16 cellular contexts compared by ENCODE assay signal in the genomic region with DNA sequence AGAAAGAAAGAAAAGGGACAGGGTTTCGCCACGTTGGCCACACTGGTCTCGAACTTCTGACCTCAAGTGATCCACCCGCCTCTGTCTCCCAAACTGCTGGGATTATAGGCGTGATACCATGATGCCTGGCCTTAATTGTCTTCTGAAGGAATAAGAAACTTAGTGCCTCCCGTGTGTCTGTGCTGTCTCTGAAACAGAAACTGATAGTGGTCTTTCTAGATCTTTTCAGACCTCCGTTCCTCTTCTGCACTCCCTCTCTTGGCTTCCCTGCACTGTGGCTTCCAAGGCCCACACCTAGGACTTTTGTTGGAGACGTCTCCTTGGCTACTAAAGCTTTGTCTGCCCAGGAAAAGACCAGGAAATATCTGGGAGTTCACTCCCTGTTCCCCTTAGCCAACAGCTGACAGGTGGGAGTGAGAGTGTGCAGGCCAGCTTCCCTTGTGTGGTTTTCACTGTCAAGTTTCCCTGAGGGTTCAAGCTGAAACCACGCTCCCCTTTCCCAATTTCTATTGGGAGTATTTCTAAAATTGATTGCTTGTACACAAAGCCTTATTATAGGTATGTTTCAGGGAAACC. TPM values are rescaled to one million over a fixed set of nuclear protein-coding genes. Genes with fewer than 3 reads are reported as not detected.
DNase-seq lines count a peak whose midpoint lies in the region; ATAC-seq lines count a peak whose summit lies in the region.
"Had no signal": no experiment of that assay in that cellular context is flagged by ENCODE, and none has a peak within 500 bp of the region (broad histone marks: within the 10 kb centered on the region; RNA-seq: fewer than 3 reads in every experiment).

No MANE protein-coding gene starts in this region.

- no peaks in the 10 kb centered on the region for H3K36me3 ChIP-seq in SJCRH30

- no peaks in the 10 kb centered on the region for H3K27me3 Mint-ChIP-seq in activated CD8-positive, alpha-beta memory T cell treated with anti-CD3 and anti-CD28 coated beads, Interleukin-2, amount 10 ng/mL, durations not matched to agents 7 days and 5 days

- no peaks in the 10 kb centered on the region for H3K27me3 ChIP-seq in SJCRH30
- H3K27me3 ChIP-seq: dorsolateral prefrontal cortex had no signal

- H3K4me3 Mint-ChIP-seq in activated CD8-positive, alpha-beta memory T cell treated with anti-CD3 and anti-CD28 coated beads, Interleukin-2, amount 10 ng/mL, durations not matched to agents 7 days and 5 days, result no peak overlapping the region
- no peak overlapping the region for H3K4me3 Mint-ChIP-seq in stimulated activated effector memory CD8-positive, alpha-beta T cell treated with anti-CD3 and anti-CD28 coated beads, Interleukin-12 subunit alpha, Interleukin-12 subunit beta, amount 100 ng/mL, for 72 hours
- H3K4me3 Mint-ChIP-seq: T-helper 1 cell treated with Interleukin-12 subunit alpha and Interleukin-12 subunit beta and Interleukin-4 antibody, amounts not matched to agents 30 μg/mL and 1 μg/mL, for 36 hours had no signal

- no peaks in the 10 kb centered on the region for H3K36me3 Mint-ChIP-seq in activated CD8-positive, alpha-beta memory T cell treated with anti-CD3 and anti-CD28 coated beads, Interleukin-2, amount 10 ng/mL, durations not matched to agents 7 days and 5 days
- H3K36me3 Mint-ChIP-seq in stimulated activated effector memory CD8-positive, alpha-beta T cell treated with anti-CD3 and anti-CD28 coated beads, Interleukin-12 subunit alpha, Interleukin-12 subunit beta, amount 100 ng/mL, for 72 hours, result no peaks in the 10 kb centered on the region

- no peak overlapping the region for H3K27ac Mint-ChIP-seq in activated CD8-positive, alpha-beta memory T cell treated with anti-CD3 and anti-CD28 coated beads, Interleukin-2, amount 10 ng/mL, durations not matched to agents 7 days and 5 days
- H3K27ac Mint-ChIP-seq in stimulated activated effector memory CD8-positive, alpha-beta T cell treated with anti-CD3 and anti-CD28 coated beads, Interleukin-12 subunit alpha, Interleukin-12 subunit beta, amount 100 ng/mL, for 72 hours, result peak overlapping the region; percentile 60
- H3K27ac Mint-ChIP-seq: T-helper 1 cell treated with Interleukin-12 subunit alpha and Interleukin-12 subunit beta and Interleukin-4 antibody, amounts not matched to agents 30 μg/mL and 1 μg/mL, for 36 hours had no signal

- peaks cover 6% of the 10 kb centered on the region for H3K4me1 Mint-ChIP-seq in activated CD8-positive, alpha-beta memory T cell treated with anti-CD3 and anti-CD28 coated beads, Interleukin-2, amount 10 ng/mL, durations not matched to agents 7 days and 5 days
- no peaks in the 10 kb centered on the region for H3K4me1 Mint-ChIP-seq in stimulated activated effector memory CD8-positive, alpha-beta T cell treated with anti-CD3 and anti-CD28 coated beads, Interleukin-12 subunit alpha, Interleukin-12 subunit beta, amount 100 ng/mL, for 72 hours

- no peaks in the 10 kb centered on the region for H3K9me3 ChIP-seq in SJCRH30 (replicated peaks)

- no peak overlapping the region for H3K27ac ChIP-seq in SJCRH30
- H3K27ac ChIP-seq: dorsolateral prefrontal cortex had no signal

- H3K9me3 Mint-ChIP-seq in activated CD8-positive, alpha-beta memory T cell treated with anti-CD3 and anti-CD28 coated beads, Interleukin-2, amount 10 ng/mL, durations not matched to agents 7 days and 5 days (ENCODE audit: low read depth), result no peaks in the 10 kb centered on the region
- no peaks in the 10 kb centered on the region for H3K9me3 Mint-ChIP-seq in stimulated activated effector memory CD8-positive, alpha-beta T cell treated with anti-CD3 and anti-CD28 coated beads, Interleukin-12 subunit alpha, Interleukin-12 subunit beta, amount 100 ng/mL, for 72 hours
- H3K9me3 Mint-ChIP-seq: T-helper 1 cell treated with Interleukin-12 subunit alpha and Interleukin-12 subunit beta and Interleukin-4 antibody, amounts not matched to agents 30 μg/mL and 1 μg/mL, for 36 hours had no signal

- 0 out of 2 replicates have a peak, but pooled peaks cover 2% of the 10 kb centered on the region for H3K4me1 ChIP-seq in SJCRH30

- peak; percentile 71 for ATAC-seq in activated CD8-positive, alpha-beta memory T cell treated with anti-CD3 and anti-CD28 coated beads, Interleukin-2, amount 10 ng/mL, durations not matched to agents 7 days and 5 days
- ATAC-seq in HG02678 (IDR thresholded peaks at IDR 0.05; ENCODE audit: unreplicated experiment) (peak; percentile 68), GM19328 (IDR thresholded peaks at IDR 0.05; ENCODE audit: unreplicated experiment) (no peak)
- no peak for ATAC-seq in stimulated activated effector memory CD8-positive, alpha-beta T cell treated with anti-CD3 and anti-CD28 coated beads, Interleukin-12 subunit alpha, Interleukin-12 subunit beta, amount 100 ng/mL, for 72 hours

- H3K4me3 ChIP-seq in SJCRH30, result no peak overlapping the region
- H3K4me3 ChIP-seq: dorsolateral prefrontal cortex had no signal

- CTCF ChIA-PET in activated CD8-positive, alpha-beta memory T cell treated with anti-CD3 and anti-CD28 coated beads, Interleukin-2, amount 10 ng/mL, durations not matched to agents 7 days and 5 days (lab: Charles Lee), result interaction anchor here (1.0 to 5.0 kb wide), 4 partner anchors 10 to 366 kb away, joined by 3 to 75 read pairs (median 4); no protein-coding TSS in a partner anchor

- no peak for DNase-seq in activated CD8-positive, alpha-beta memory T cell treated with anti-CD3 and anti-CD28 coated beads, Interleukin-2, amount 10 ng/mL, durations not matched to agents 7 days and 5 days
- no peak for DNase-seq in activated CD8-positive, alpha-beta memory T cell treated with anti-CD3 and anti-CD28 coated beads, Interleukin-2, amount 50 U/mL, for 4 hours
- DNase-seq in SJCRH30 (peak; percentile 26 to 56), NCI-H446 (lab: John Stamatoyannopoulos, UW) (no peak)
- no peak for DNase-seq in stimulated activated effector memory CD8-positive, alpha-beta T cell treated with anti-CD3 and anti-CD28 coated beads, Interleukin-12 subunit alpha, Interleukin-12 subunit beta, amount 100 ng/mL, for 72 hours (ENCODE audit: low spot score in 2 of 2)
- no peak for DNase-seq in stimulated activated CD4-positive, alpha-beta T cell treated with anti-CD3 and anti-CD28 coated beads, Interleukin-4, amount 100 ng/mL, for 4 hours
- DNase-seq: ACHN; dorsolateral prefrontal cortex; NCI-H1417 treated with DMSO at 0.1 percent for 48 hours; posterior cingulate gyrus; stimulated activated CD4-positive, alpha-beta T cell treated with anti-CD3 and anti-CD28 coated beads, Interleukin-4, amount 100 ng/mL, for 1 hour had no signal

RNA-seq across cellular contexts. Expression of a gene that starts 10.1 kb away (rescaled TPM):
- total RNA-seq in activated CD8-positive, alpha-beta memory T cell treated with anti-CD3 and anti-CD28 coated beads, Interleukin-2, amount 10 ng/mL, durations not matched to agents 7 days and 5 days, result not detected
- not detected in 2 replicates for total RNA-seq in SJCRH30 (2014; rRNA removed; shearing (Covaris generic))
- total RNA-seq: activated CD8-positive, alpha-beta memory T cell treated with anti-CD3 and anti-CD28 coated beads for 36 hours; lower leg skin had no signal

RNA-seq across cellular contexts. Expression of a gene that starts 19.1 kb away (rescaled TPM):
- 10 to 100 TPM; 50.5 to 65.1 TPM for total RNA-seq in activated CD8-positive, alpha-beta memory T cell treated with anti-CD3 and anti-CD28 coated beads, Interleukin-2, amount 10 ng/mL, durations not matched to agents 7 days and 5 days
- 43.2 and 49.9 TPM in 2 replicates for total RNA-seq in SJCRH30 (2014; rRNA removed; shearing (Covaris generic))

Comparison
In these comparisons a context has a peak if more than half of its experiments do, and no peak if none do; other contexts are left out.
1. ATAC-seq: peak in activated CD8-positive, alpha-beta memory T cell treated with anti-CD3 and anti-CD28 coated beads, Interleukin-2, amount 10 ng/mL, durations not matched to agents 7 days and 5 days (single experiment) and HG02678 (single experiment); none in stimulated activated effector memory CD8-positive, alpha-beta T cell treated with anti-CD3 and anti-CD28 coated beads, Interleukin-12 subunit alpha, Interleukin-12 subunit beta, amount 100 ng/mL, for 72 hours (single experiment) and GM19328 (single experiment).
2. DNase-seq: peak in SJCRH30 (2 of 2); none in activated CD8-positive, alpha-beta memory T cell treated with anti-CD3 and anti-CD28 coated beads, Interleukin-2, amount 10 ng/mL, durations not matched to agents 7 days and 5 days (single experiment), activated CD8-positive, alpha-beta memory T cell treated with anti-CD3 and anti-CD28 coated beads, Interleukin-2, amount 50 U/mL, for 4 hours (single experiment), stimulated activated effector memory CD8-positive, alpha-beta T cell treated with anti-CD3 and anti-CD28 coated beads, Interleukin-12 subunit alpha, Interleukin-12 subunit beta, amount 100 ng/mL, for 72 hours (0 of 2), NCI-H446 (0 of 2) and stimulated activated CD4-positive, alpha-beta T cell treated with anti-CD3 and anti-CD28 coated beads, Interleukin-4, amount 100 ng/mL, for 4 hours (0 of 2).